Comparison of ENCODE assay signal across 14 cellular contexts in the genomic region with DNA sequence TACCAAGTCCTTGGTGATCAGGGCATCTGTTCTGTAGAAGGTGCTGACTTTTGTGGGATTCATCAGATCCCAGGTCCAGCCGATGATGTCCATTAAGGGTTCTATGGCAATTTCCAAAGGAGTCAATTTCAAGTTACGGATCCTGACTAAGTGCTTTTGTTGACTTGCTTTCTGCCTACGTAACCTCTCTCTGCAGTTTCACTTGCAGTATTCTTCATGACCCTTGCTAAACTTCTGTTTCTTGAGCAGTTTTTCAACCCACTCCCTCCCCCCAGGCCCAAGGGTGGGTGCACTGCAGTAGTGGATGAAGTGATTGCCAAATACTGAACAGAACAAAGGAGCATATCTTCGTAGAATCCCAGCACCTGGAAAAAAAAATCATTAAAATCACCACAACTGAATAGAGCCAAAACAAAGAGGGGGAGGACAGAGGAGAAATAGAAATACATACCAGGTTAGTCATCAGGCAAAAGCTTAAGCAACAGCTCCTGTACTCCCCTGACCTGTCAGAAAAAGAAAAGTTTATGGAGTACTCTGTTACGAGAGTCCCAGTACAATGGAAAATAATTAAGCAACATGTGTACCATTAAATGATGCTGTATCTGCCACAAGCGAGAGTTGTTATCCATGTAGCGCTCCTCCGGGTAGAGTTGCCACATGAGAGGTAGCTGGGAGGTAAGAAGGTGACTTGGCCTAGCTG. TPM values are rescaled to one million over a fixed set of nuclear protein-coding genes. Genes with fewer than 3 reads are reported as not detected.
DNase-seq lines count a peak whose midpoint lies in the region; ATAC-seq and TF ChIP-seq lines count a peak whose summit lies in the region.
"Had no signal": no experiment of that assay in that cellular context is flagged by ENCODE, and none has a peak within 500 bp of the region (broad histone marks: within the 10 kb centered on the region; RNA-seq: fewer than 3 reads in every experiment).

No MANE protein-coding gene starts in this region.

- intact Hi-C loops in IMR-90 (cut with micrococcal nuclease) = no loop called here
- intact Hi-C loops in dendritic cell treated with granulocyte-macrophage colony-stimulating factor and Interleukin-4, amounts not matched to agents 40 ng/mL and 50 ng/mL, for 4 days (cut with micrococcal nuclease) = loop anchor here (5.0 kb wide), 1 partner anchor 43 kb away; a partner anchor contains a TSS
- intact Hi-C loops in Right ventricle myocardium superior (cut with DNase I) = no loop called here

- peaks cover 6% of the 10 kb centered on the region for H3K4me1 ChIP-seq in IMR-90 (ENCODE audit: control insufficient read depth, insufficient read depth, low read length)
- H3K4me1 ChIP-seq: Peyer's patch had no signal

- H2BK120ac ChIP-seq in IMR-90 (ENCODE audit: low read depth, low read length) = no peak overlapping the region

- DNase-seq in IMR-90 = peak; percentile 49
- DNase-seq in skeletal muscle cell (ENCODE audit: low read depth) = peak; percentile 35
- no peak for DNase-seq in Right ventricle myocardium superior
- no peak for DNase-seq in stimulated activated CD4-positive, alpha-beta T cell treated with anti-CD3 and anti-CD28 coated beads, Interleukin-1b, Interleukin-23, amount 100 ng/mL, for 48 hours
- DNase-seq: activated T-cell treated with anti-CD3 and anti-CD28 coated beads, Interleukin-2, amount 50 U/mL, for 24 hours; caudate nucleus; left ventricle myocardium superior; NCI-H2171 treated with DMSO at 0.1 percent for 48 hours; Peyer's patch; stimulated activated CD4-positive, alpha-beta T cell treated with anti-CD3 and anti-CD28 coated beads, Interleukin-4, amount 100 ng/mL, for 4 hours had no signal

- POLR2A ChIA-PET in IMR-90 (lab: Charles Lee; ENCODE audit: unreplicated experiment) = no interaction called here

- no peak for TF ChIP-seq RAD21 in IMR-90 (IDR thresholded peaks at IDR 0.05; ENCODE audit: low read length)

- H3K9ac ChIP-seq in IMR-90 (ENCODE audit: low read depth, low read length) = no peak overlapping the region
- H3K9ac ChIP-seq: KMS-11 had no signal

- no peak overlapping the region for H3K56ac ChIP-seq in IMR-90 (ENCODE audit: extremely low read depth, insufficient read depth, low read length)

- no peaks in the 10 kb centered on the region for H3K27me3 Mint-ChIP-seq in dendritic cell treated with granulocyte-macrophage colony-stimulating factor and Interleukin-4, amounts not matched to agents 40 ng/mL and 50 ng/mL, for 4 days

- H3K23ac ChIP-seq in IMR-90 (ENCODE audit: low read depth, low read length) = no peak overlapping the region

- H2BK5ac ChIP-seq in IMR-90 (ENCODE audit: low read depth, low read length, poor library complexity, severe bottlenecking) = no peak overlapping the region

- H2AK9ac ChIP-seq in IMR-90 (replicated peaks; ENCODE audit: low read depth, low read length, poor library complexity) = no peak overlapping the region

- H3K18ac ChIP-seq in IMR-90 (ENCODE audit: low read depth, low read length) = no peak overlapping the region

- WGBS in IMR-90 (ENCODE audit: extremely low coverage in 2 of 2, insufficient read length in 1 of 2), 2 experiments = 50% methylated on average over 1 of the region's 8 CpGs; no CpG with 5 or more reads in 1 of the 2 experiments

- peak; percentile 52; the same call in 1 of the 2 replicates for ATAC-seq in IMR-90 (ENCODE audit: low read depth)
- ATAC-seq in GM18868 (IDR thresholded peaks at IDR 0.05; ENCODE audit: unreplicated experiment) = no peak
- ATAC-seq in Right ventricle myocardium superior (ENCODE audit: poor library complexity) = no peak
- ATAC-seq: left ventricle myocardium superior had no signal

- no peak overlapping the region for H3K4ac ChIP-seq in IMR-90 (ENCODE audit: low read depth, low read length)

- H4K20me1 ChIP-seq in IMR-90 (ENCODE audit: insufficient read depth, low read length) = no peaks in the 10 kb centered on the region

- dilution Hi-C loops in IMR-90 (cut with HindIII; ENCODE audit: low sequenced_read_pairs, unreplicated experiment) = no loop called here

- TF ChIP-seq POLR2A in IMR-90 (IDR thresholded peaks at IDR 0.05; ENCODE audit: low read depth, low read length) = no peak

- peak overlapping the region; percentile 11 for H3K27ac Mint-ChIP-seq in dendritic cell treated with granulocyte-macrophage colony-stimulating factor and Interleukin-4, amounts not matched to agents 40 ng/mL and 50 ng/mL, for 4 days
- H3K27ac Mint-ChIP-seq: activated T-cell treated with anti-CD3 and anti-CD28 coated beads, Interleukin-2, amount 50 U/mL, for 24 hours had no signal

- no peak overlapping the region for H4K8ac ChIP-seq in IMR-90 (ENCODE audit: low read depth in 2 of 2, low read length in 2 of 2)

- no peaks in the 10 kb centered on the region for H3K9me3 ChIP-seq in IMR-90 (ENCODE audit: control insufficient read depth, insufficient read depth, low read length)
- H3K9me3 ChIP-seq: Peyer's patch had no signal

- H2AFZ ChIP-seq in IMR-90 (replicated peaks; ENCODE audit: low read length, poor library complexity) = no peak overlapping the region

- H3K9me3 Mint-ChIP-seq in dendritic cell treated with granulocyte-macrophage colony-stimulating factor and Interleukin-4, amounts not matched to agents 40 ng/mL and 50 ng/mL, for 4 days = no peaks in the 10 kb centered on the region
- H3K9me3 Mint-ChIP-seq: activated T-cell treated with anti-CD3 and anti-CD28 coated beads, Interleukin-2, amount 50 U/mL, for 24 hours had no signal

- no peak overlapping the region for H3K27ac ChIP-seq in IMR-90 (ENCODE audit: insufficient read depth, low read length)
- H3K27ac ChIP-seq: KMS-11, Peyer's patch, VCaP had no signal

- H3K4me2 ChIP-seq in IMR-90 (ENCODE audit: low read depth, low read length) = peak overlapping the region; percentile 88
- H3K4me2 ChIP-seq: KMS-11 had no signal

- peaks cover 24% of the 10 kb centered on the region for H3K4me1 Mint-ChIP-seq in dendritic cell treated with granulocyte-macrophage colony-stimulating factor and Interleukin-4, amounts not matched to agents 40 ng/mL and 50 ng/mL, for 4 days (ENCODE audit: low read depth)

- H3K9me1 ChIP-seq in IMR-90 (ENCODE audit: insufficient read depth, low read length) = no peaks in the 10 kb centered on the region

- H3K14ac ChIP-seq in IMR-90 (replicated peaks; ENCODE audit: low read depth, low read length) = no peak overlapping the region

- no peaks in the 10 kb centered on the region for H3K27me3 ChIP-seq in IMR-90 (ENCODE audit: control insufficient read depth, insufficient read depth, low read length)
- H3K27me3 ChIP-seq: Peyer's patch had no signal

- H3K36me3 ChIP-seq in IMR-90 (ENCODE audit: control insufficient read depth, insufficient read depth, low read length) = no peaks in the 10 kb centered on the region; the same call in 1 of the 2 replicates
- H3K36me3 ChIP-seq: Peyer's patch had no signal

- no peak overlapping the region for H2BK20ac ChIP-seq in IMR-90 (ENCODE audit: low read depth, low read length)

- BruUV-seq in IMR-90 (replicated peaks; lab: Mats Ljungman, UMichigan) = no TSS peak

- no peak overlapping the region for H3K4me3 Mint-ChIP-seq in dendritic cell treated with granulocyte-macrophage colony-stimulating factor and Interleukin-4, amounts not matched to agents 40 ng/mL and 50 ng/mL, for 4 days
- H3K4me3 Mint-ChIP-seq: activated T-cell treated with anti-CD3 and anti-CD28 coated beads, Interleukin-2, amount 50 U/mL, for 24 hours had no signal

- in situ Hi-C loops in IMR-90 (cut with MboI; ENCODE audit: low sequenced_read_pairs) = no loop called here

- H4K5ac ChIP-seq in IMR-90 (ENCODE audit: low read depth, low read length) = no peak overlapping the region

- peaks cover 4 to 26% of the 10 kb centered on the region in 2 experiments; a peak in 3 of 4 replicates for H3K79me1 ChIP-seq in IMR-90 (ENCODE audit: low read depth in 1 of 2, low read length in 2 of 2)

- TF ChIP-seq CTCF in IMR-90 (conservative IDR thresholded peaks at IDR 0.05; ENCODE audit: low read depth, low read length) = no peak

- H2BK15ac ChIP-seq in IMR-90 (ENCODE audit: low read depth, low read length) = no peak overlapping the region

- no peak overlapping the region for H4K91ac ChIP-seq in IMR-90 (ENCODE audit: insufficient read depth, low read depth, low read length)

- H2AK5ac ChIP-seq in IMR-90 (ENCODE audit: low read depth, low read length) = no peak overlapping the region

- H3K4me3 ChIP-seq in IMR-90 (ENCODE audit: insufficient read depth, low read depth, low read length) (no peak overlapping the region), skeletal muscle cell (ENCODE audit: low read depth, low read length) (no peak overlapping the region)
- H3K4me3 ChIP-seq: Peyer's patch had no signal

- CTCF ChIA-PET in IMR-90 (lab: Yijun Ruan, JAX) = interaction anchor here (1.6 kb wide), 1 partner anchor 84 kb away, joined by 3 read pairs; no protein-coding TSS in a partner anchor

- H3K36me3 Mint-ChIP-seq in dendritic cell treated with granulocyte-macrophage colony-stimulating factor and Interleukin-4, amounts not matched to agents 40 ng/mL and 50 ng/mL, for 4 days (ENCODE audit: low read depth) = peaks cover 3% of the 10 kb centered on the region

TF ChIP-seq in IMR-90, 13 proteins besides CTCF, POLR2A, EP300 and RAD21 (continues in another document):
- TF ChIP-seq BHLHE40 (IDR thresholded peaks at IDR 0.05; ENCODE audit: low read depth, low read length) = no peak

RNA-seq across cellular contexts. Expression of a gene that starts 5.8 kb away (rescaled TPM):
- total RNA-seq in IMR-90 (2012; rRNA removed) = 8.4 and 11.4 TPM in 2 replicates
- polyA plus RNA-seq in IMR-90 (2012; rRNA removed) = 6.4 and 7.0 TPM in 2 replicates
- polyA plus RNA-seq in IMR-90 (2012; cell fraction: cytosol; rRNA removed) = 6.0 and 7.3 TPM in 2 replicates
- polyA plus RNA-seq in IMR-90 (2012; cell fraction: nucleus; rRNA removed; ENCODE audit: low replicate concordance) = 2.8 and 6.8 TPM in 2 replicates
- total RNA-seq in Right ventricle myocardium superior = 23.3 TPM

RNA-seq across cellular contexts. Expression of a gene that starts 5.8 kb away (rescaled TPM):
- total RNA-seq in IMR-90 (2012; rRNA removed) (0.54 and 0.56 TPM in 2 replicates), Right ventricle myocardium superior (59.2 TPM)
- polyA plus RNA-seq in IMR-90 (2012; rRNA removed) = 4.2 and 4.9 TPM in 2 replicates
- polyA plus RNA-seq in IMR-90 (2012; cell fraction: cytosol; rRNA removed) = 0.52 and 0.55 TPM in 2 replicates
- 2.4 and 5.8 TPM in 2 replicates for polyA plus RNA-seq in IMR-90 (2012; cell fraction: nucleus; rRNA removed; ENCODE audit: low replicate concordance)

RNA-seq across cellular contexts. Expression of a gene that starts 6.1 kb away (rescaled TPM):
- total RNA-seq in IMR-90 (2012; rRNA removed) = 20.8 and 24.7 TPM in 2 replicates
- 13.5 and 14.4 TPM in 2 replicates for polyA plus RNA-seq in IMR-90 (2012; rRNA removed)
- polyA plus RNA-seq in IMR-90 (2012; cell fraction: cytosol; rRNA removed) = 5.0 and 7.3 TPM in 2 replicates
- 1.0 and 7.4 TPM in 2 replicates for polyA plus RNA-seq in IMR-90 (2012; cell fraction: nucleus; rRNA removed; ENCODE audit: low replicate concordance)
- total RNA-seq in Right ventricle myocardium superior = 18.4 TPM

RNA-seq across cellular contexts. Expression of a gene that starts 38.5 kb away (rescaled TPM):
- total RNA-seq in IMR-90 (2012; rRNA removed) = 35.0 and 42.5 TPM in 2 replicates
- polyA plus RNA-seq in IMR-90 (2012; rRNA removed) = 51.7 and 52.3 TPM in 2 replicates
- polyA plus RNA-seq in IMR-90 (2012; cell fraction: cytosol; rRNA removed) = 18.3 and 82.9 TPM in 2 replicates
- 3.3 and 20.8 TPM in 2 replicates for polyA plus RNA-seq in IMR-90 (2012; cell fraction: nucleus; rRNA removed; ENCODE audit: low replicate concordance)
- 366 TPM for total RNA-seq in Right ventricle myocardium superior

RNA-seq across cellular contexts. Expression of a gene that starts 42.7 kb away (rescaled TPM):
- total RNA-seq in IMR-90 (2012; rRNA removed) = 1.1 and 1.4 TPM in 2 replicates
- polyA plus RNA-seq in IMR-90 (2012; rRNA removed) = 1.1 and 1.5 TPM in 2 replicates
- 0.60 and 0.71 TPM in 2 replicates for polyA plus RNA-seq in IMR-90 (2012; cell fraction: cytosol; rRNA removed)
- 0.22 and 0.97 TPM in 2 replicates for polyA plus RNA-seq in IMR-90 (2012; cell fraction: nucleus; rRNA removed; ENCODE audit: low replicate concordance)
- 38.9 TPM for total RNA-seq in Right ventricle myocardium superior

Comparison
In these comparisons a context has a peak if more than half of its experiments do, and no peak if none do; other contexts are left out.
1. DNase-seq: peak in IMR-90 (single experiment) and skeletal muscle cell (single experiment); none in Right ventricle myocardium superior (single experiment) and stimulated activated CD4-positive, alpha-beta T cell treated with anti-CD3 and anti-CD28 coated beads, Interleukin-1b, Interleukin-23, amount 100 ng/mL, for 48 hours (single experiment).
2. RNA of a gene that starts 5.8 kb away (total RNA-seq): 59.2 TPM in Right ventricle myocardium superior (single experiment); 0.54 to 0.56 TPM in IMR-90; every median in the first group is over 10 times any median in the second.